ENCODE assay signal across 26 cellular contexts in the genomic region with DNA sequence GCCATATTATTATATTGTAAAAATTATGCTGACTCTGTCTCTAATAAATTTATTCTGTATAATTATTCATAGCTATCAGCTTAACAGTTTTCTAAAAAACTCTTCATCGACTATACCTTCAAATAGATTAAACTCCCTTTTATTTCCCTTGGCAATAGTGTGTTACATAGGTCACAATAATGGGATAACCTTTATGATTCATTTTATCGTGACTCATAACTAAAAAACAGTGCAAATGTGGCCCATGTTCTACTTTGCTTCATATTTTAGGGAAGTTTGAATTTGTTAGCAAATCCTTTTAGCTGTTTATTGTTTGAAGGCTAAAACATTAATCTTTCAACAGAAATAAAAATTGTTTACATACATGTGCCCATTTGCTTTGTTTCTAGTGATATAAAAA.
DNase-seq lines count a peak whose midpoint lies in the region; ATAC-seq and TF ChIP-seq lines count a peak whose summit lies in the region.
"Had no signal": no experiment of that assay in that cellular context is flagged by ENCODE, and none has a peak within 500 bp of the region (broad histone marks: within the 10 kb centered on the region; RNA-seq: fewer than 3 reads in every experiment).

No MANE protein-coding gene starts in this region.

- ATAC-seq in foreskin keratinocyte (peak; percentile 64), HG02763 (IDR thresholded peaks at IDR 0.05; ENCODE audit: unreplicated experiment) (no peak), Right ventricle myocardium inferior (no peak), esophagus mucosa (no peak), GM18517 (IDR thresholded peaks at IDR 0.05; ENCODE audit: unreplicated experiment) (no peak)
- ATAC-seq: GM23338; K562; stimulated activated naive CD8-positive, alpha-beta T cell treated with anti-CD3 and anti-CD28 coated beads, Interleukin-15, amount 100 ng/mL, for 72 hours had no signal

- CTCF ChIA-PET in mammary epithelial cell (lab: Charles Lee; ENCODE audit: low non-redundant PET), result no interaction called here

- H3K4me1 ChIP-seq in mammary epithelial cell (ENCODE audit: insufficient read depth, low read length), result no peaks in the 10 kb centered on the region
- H3K4me1 ChIP-seq in foreskin keratinocyte, result no peaks in the 10 kb centered on the region
- H3K4me1 ChIP-seq: BLaER1 treated with 17β-estradiol and CSF1 and Interleukin-3, amounts not matched to agents 10 nM and 100 nM; Caco-2; esophagus squamous epithelium; upper lobe of left lung had no signal

- no TSS peak for BruUV-seq in mammary epithelial cell (replicated peaks; lab: Mats Ljungman, UMichigan)

- 47% methylated on average over 2 of the region's 2 CpGs for WGBS in mammary epithelial cell (ENCODE audit: low coverage, missing lambda C conversion rate)

- H3K36me3 ChIP-seq in mammary epithelial cell (ENCODE audit: insufficient read depth, low read length), result no peaks in the 10 kb centered on the region
- H3K36me3 ChIP-seq: BLaER1 treated with 17β-estradiol and CSF1 and Interleukin-3, amounts not matched to agents 10 nM and 100 nM; esophagus squamous epithelium; upper lobe of left lung had no signal

- H3K4me2 ChIP-seq in mammary epithelial cell (ENCODE audit: insufficient read depth, low read depth, low read length), result no peak overlapping the region
- H3K4me2 ChIP-seq: BLaER1 treated with 17β-estradiol and CSF1 and Interleukin-3, amounts not matched to agents 10 nM and 100 nM; GM23338 had no signal

- H3K9me3 ChIP-seq in mammary epithelial cell (replicated peaks; ENCODE audit: insufficient read depth, low read length), result no peaks in the 10 kb centered on the region
- H3K9me3 ChIP-seq: BLaER1 treated with 17β-estradiol and CSF1 and Interleukin-3, amounts not matched to agents 10 nM and 100 nM; Caco-2; esophagus squamous epithelium; upper lobe of left lung had no signal

- no peaks in the 10 kb centered on the region for H3K79me2 ChIP-seq in mammary epithelial cell (ENCODE audit: insufficient read depth, low read length)

- H3K27me3 ChIP-seq in mammary epithelial cell (ENCODE audit: insufficient read depth, low read length) (no peaks in the 10 kb centered on the region), foreskin keratinocyte (no peaks in the 10 kb centered on the region)
- H3K27me3 ChIP-seq: BLaER1 treated with 17β-estradiol and CSF1 and Interleukin-3, amounts not matched to agents 10 nM and 100 nM; esophagus squamous epithelium; upper lobe of left lung had no signal

- in situ Hi-C loops in mammary epithelial cell (cut with MboI; ENCODE audit: low sequenced_read_pairs in 2 of 2), result no loop called here

- intact Hi-C loops in mammary epithelial cell (cut with micrococcal nuclease) (loop anchor here (2.0 kb wide), 1 partner anchor 1321 kb away; no protein-coding TSS in a partner anchor), Right ventricle myocardium inferior (cut with DNase I) (no loop called here)

- H3K27ac ChIP-seq in mammary epithelial cell (ENCODE audit: insufficient read depth, low read depth, low read length) (no peak overlapping the region), foreskin keratinocyte (no peak overlapping the region)
- H3K27ac ChIP-seq: BLaER1 treated with 17β-estradiol and CSF1 and Interleukin-3, amounts not matched to agents 10 nM and 100 nM; esophagus squamous epithelium; HL-60; upper lobe of left lung had no signal

- no peak overlapping the region for H3K9ac ChIP-seq in mammary epithelial cell (ENCODE audit: insufficient read depth, low read length)
- H3K9ac ChIP-seq: BLaER1 treated with 17β-estradiol and CSF1 and Interleukin-3, amounts not matched to agents 10 nM and 100 nM had no signal

- TF ChIP-seq CTCF in mammary epithelial cell (conservative IDR thresholded peaks at IDR 0.05 in 1 of 2, IDR thresholded peaks at IDR 0.05 in 1 of 2; ENCODE audit: extremely low read depth in 1 of 2, insufficient read depth in 1 of 2, low read depth in 1 of 2, low read length in 2 of 2) (no peak), foreskin keratinocyte (conservative IDR thresholded peaks at IDR 0.05) (no peak)

- dilution Hi-C loops in mammary epithelial cell (cut with HindIII; ENCODE audit: low sequenced_read_pairs), result no loop called here

- no peaks in the 10 kb centered on the region for H4K20me1 ChIP-seq in mammary epithelial cell (ENCODE audit: insufficient read depth, low read length)
- H4K20me1 ChIP-seq: BLaER1 treated with 17β-estradiol and CSF1 and Interleukin-3, amounts not matched to agents 10 nM and 100 nM had no signal

- peak; percentile 13 for DNase-seq in EH (ENCODE audit: low read depth)
- peak; percentile 61 for DNase-seq in LHCN-M2 (ENCODE audit: low read depth)
- DNase-seq in mammary epithelial cell, result peak; percentile 28
- DNase-seq in foreskin keratinocyte, result peak in 1 of 2 donors; percentile 17
- DNase-seq in Right ventricle myocardium inferior (ENCODE audit: missing footprints), result no peak
- DNase-seq: activated naive CD4-positive, alpha-beta T cell treated with anti-CD3 and anti-CD28 coated beads, Interleukin-2, amount 10 ng/mL, durations not matched to agents 7 days and 5 days; activated T-cell treated with anti-CD3 and anti-CD28 coated beads, Interleukin-2, amount 50 U/mL, for 1 hour; anterior cingulate cortex; Caco-2; DMS79 treated with DMSO at 0.1 percent for 48 hours; effector memory CD4-positive, alpha-beta T cell; esophagus squamous epithelium; MV-4-11; NCI-H1694; SHP77 treated with DMSO at 0.1 percent for 48 hours; stimulated activated CD4-positive, alpha-beta T cell treated with anti-CD3 and anti-CD28 coated beads, Interleukin-12 subunit alpha, Interleukin-12 subunit beta, amount 100 ng/mL, for 4 hours; stimulated activated CD4-positive, alpha-beta T cell treated with anti-CD3 and anti-CD28 coated beads, Interleukin-4, amount 100 ng/mL, for 4 hours; stimulated activated naive CD8-positive, alpha-beta T cell treated with anti-CD3 and anti-CD28 coated beads, Interleukin-15, amount 100 ng/mL, for 72 hours; upper lobe of left lung had no signal

- H2AFZ ChIP-seq in mammary epithelial cell (ENCODE audit: low read depth, low read length), result no peak overlapping the region
- H2AFZ ChIP-seq: GM23338 had no signal

- no peak overlapping the region for H3K4me3 ChIP-seq in mammary epithelial cell (replicated peaks in 1 of 3; ENCODE audit: insufficient read depth in 1 of 3, low read depth in 2 of 3, low read length in 3 of 3)
- H3K4me3 ChIP-seq: BLaER1 treated with 17β-estradiol and CSF1 and Interleukin-3, amounts not matched to agents 10 nM and 100 nM; esophagus squamous epithelium; GM23338; K562; upper lobe of left lung had no signal
